1 cellular context compared by ENCODE assay signal in genomic region chr5:180783340-180784052, GRCh38.
TF ChIP-seq lines count a peak whose summit lies in the region.

No MANE protein-coding gene starts in this region.

TF ChIP-seq in K562, 482 proteins besides CTCF, POLR2A, EP300 and RAD21:
- TF ChIP-seq ELF4 (CRISPR knock-in tag; IDR thresholded peaks at IDR 0.05): no peak
- TF ChIP-seq ZNF395 (CRISPR knock-in tag; IDR thresholded peaks at IDR 0.05): no peak
- no peak for TF ChIP-seq SRSF7 (optimal IDR thresholded peaks at IDR 0.05; ENCODE audit: low read depth, low read length)
- TF ChIP-seq FOXP1 (CRISPR knock-in tag; IDR thresholded peaks at IDR 0.05): no peak
- TF ChIP-seq MLX (CRISPR knock-in tag; conservative IDR thresholded peaks at IDR 0.05): no peak
- no peak for TF ChIP-seq DEAF1 (CRISPR knock-in tag; IDR thresholded peaks at IDR 0.05)
- no peak for TF ChIP-seq PML (IDR thresholded peaks at IDR 0.05; ENCODE audit: low read length)
- no peak for TF ChIP-seq BRD4 (IDR thresholded peaks at IDR 0.05)
- TF ChIP-seq PPARD (CRISPR knock-in tag; IDR thresholded peaks at IDR 0.05): no peak
- no peak for TF ChIP-seq ZNF347 (CRISPR knock-in tag; IDR thresholded peaks at IDR 0.05; ENCODE audit: low read depth)
- TF ChIP-seq VEZF1 (CRISPR knock-in tag; IDR thresholded peaks at IDR 0.05): no peak
- TF ChIP-seq DIDO1 (tag; IDR thresholded peaks at IDR 0.05; ENCODE audit: low read depth): no peak
- TF ChIP-seq USF1 (CRISPR knock-in tag; IDR thresholded peaks at IDR 0.05): no peak
- TF ChIP-seq ZNF830 (CRISPR knock-in tag; IDR thresholded peaks at IDR 0.05): no peak
- TF ChIP-seq NFIC (IDR thresholded peaks at IDR 0.05): no peak
- no peak for TF ChIP-seq MGA (IDR thresholded peaks at IDR 0.05)
- TF ChIP-seq RUNX1 (IDR thresholded peaks at IDR 0.05; ENCODE audit: low read depth): no peak
- TF ChIP-seq RBM34 (IDR thresholded peaks at IDR 0.05; ENCODE audit: borderline replicate concordance, insufficient read depth, low read length): no peak
- no peak for TF ChIP-seq PRDM10 (IDR thresholded peaks at IDR 0.05; ENCODE audit: partially characterized antibody)
